ENCODE assay signal across 8 cellular contexts in the genomic region with DNA sequence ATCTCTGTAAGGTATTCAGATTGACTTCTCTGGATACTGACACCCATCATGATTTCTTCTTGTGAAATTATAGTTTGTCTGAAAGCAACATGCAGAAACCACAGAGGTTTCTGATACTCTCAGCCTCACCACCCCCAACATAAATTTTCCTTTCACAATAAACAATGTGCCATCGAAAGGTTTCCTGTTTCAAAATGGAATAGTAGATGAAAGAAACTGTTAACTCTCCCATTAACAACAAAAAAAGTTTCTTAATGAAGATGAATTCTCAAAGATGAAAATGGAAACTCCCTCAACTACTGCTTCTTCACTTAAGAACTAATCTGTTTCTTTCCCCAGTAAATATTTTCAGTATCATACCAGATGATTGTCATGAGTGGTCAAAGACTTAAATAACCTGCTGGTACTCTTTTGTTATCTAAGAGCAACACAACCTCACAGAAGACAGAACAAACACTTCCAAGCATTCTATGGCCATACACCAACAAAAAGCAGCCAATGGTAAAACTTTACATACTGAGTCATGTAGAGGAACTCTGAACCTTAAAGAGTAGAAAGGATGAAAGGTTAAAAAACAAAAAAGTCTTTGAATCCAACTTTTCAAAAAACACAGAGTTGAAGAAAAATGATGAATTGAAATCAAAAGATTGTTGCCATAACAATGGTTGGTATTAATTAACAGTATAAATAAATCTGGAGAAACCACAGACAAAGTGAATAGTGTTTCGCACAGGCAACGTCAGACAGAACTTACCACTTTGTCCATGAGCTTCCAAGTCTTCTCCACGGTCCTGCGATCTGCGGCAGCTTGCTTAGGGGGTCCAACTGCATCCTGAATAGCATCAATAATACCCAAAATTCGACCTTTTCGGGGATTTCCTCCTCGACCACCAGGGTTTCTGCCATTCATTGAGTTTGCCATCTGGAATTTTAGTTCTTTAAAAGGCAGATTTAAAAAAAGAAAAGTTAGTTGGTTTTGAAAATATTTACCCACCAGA. TPM values are rescaled to one million over a fixed set of nuclear protein-coding genes. Genes with fewer than 3 reads are reported as not detected.
DNase-seq lines count a peak whose midpoint lies in the region; ATAC-seq, FAIRE-seq and TF ChIP-seq lines count a peak whose summit lies in the region.

No MANE protein-coding gene starts in this region.

- peak overlapping the region; percentile 92 for H3K4me3 Mint-ChIP-seq in Calu3 (ENCODE audit: low read depth, unreplicated experiment)
- peak overlapping the region; percentile 94 for H3K4me3 Mint-ChIP-seq in activated CD4-positive, alpha-beta memory T cell treated with anti-CD3 and anti-CD28 coated beads, Interleukin-2, amount 10 ng/mL, durations not matched to agents 7 days and 5 days

- peak overlapping the region; percentile 62 to 82 for H3K27ac ChIP-seq in small intestine (ENCODE audit: low read depth in 1 of 2, low read length in 1 of 2)

- DNase-seq in Calu3 (peak; percentile 10), globus pallidus (ENCODE audit: low spot score) (peak; percentile 29), small intestine (peak; percentile 57), LoVo (ENCODE audit: low spot score) (no peak), GDM1 (lab: John Stamatoyannopoulos, UW) (no peak)
- DNase-seq in activated CD4-positive, alpha-beta memory T cell treated with anti-CD3 and anti-CD28 coated beads, Interleukin-2, amount 10 ng/mL, durations not matched to agents 7 days and 5 days: peak; percentile 19

- no peak for TF ChIP-seq CTCF in Calu3 (IDR thresholded peaks at IDR 0.05; ENCODE audit: unreplicated experiment)

- H3K4me1 Mint-ChIP-seq in Calu3 (ENCODE audit: low read depth, unreplicated experiment): peaks cover 19% of the 10 kb centered on the region
- H3K4me1 Mint-ChIP-seq in activated CD4-positive, alpha-beta memory T cell treated with anti-CD3 and anti-CD28 coated beads, Interleukin-2, amount 10 ng/mL, durations not matched to agents 7 days and 5 days: peaks cover 41% of the 10 kb centered on the region

- FAIRE-seq in small intestine (lab: Jason Lieb, UNC): no peak

- peak overlapping the region; percentile 86 for H3K27ac Mint-ChIP-seq in Calu3 (ENCODE audit: unreplicated experiment)
- H3K27ac Mint-ChIP-seq in activated CD4-positive, alpha-beta memory T cell treated with anti-CD3 and anti-CD28 coated beads, Interleukin-2, amount 10 ng/mL, durations not matched to agents 7 days and 5 days: peak overlapping the region; percentile 78

- CTCF ChIA-PET in Calu3 (lab: Charles Lee): no interaction called here
- CTCF ChIA-PET in activated CD4-positive, alpha-beta memory T cell treated with anti-CD3 and anti-CD28 coated beads, Interleukin-2, amount 10 ng/mL, durations not matched to agents 7 days and 5 days (lab: Charles Lee): interaction anchor here (0.8 to 1.6 kb wide), 4 partner anchors 12 to 742 kb away, joined by 3 to 5 read pairs (median 3); no protein-coding TSS in a partner anchor

- H3K36me3 ChIP-seq in small intestine (ENCODE audit: control insufficient read depth in 2 of 2, insufficient read depth in 2 of 2, low read length in 2 of 2): peaks cover 0 to 2% of the 10 kb centered on the region in 2 donors

- peak overlapping the region in 1 of 2 donors; percentile 100 for H3K4me3 ChIP-seq in small intestine (ENCODE audit: low read depth in 1 of 2, low read length in 2 of 2)

- no peaks in the 10 kb centered on the region for H3K27me3 Mint-ChIP-seq in Calu3 (ENCODE audit: unreplicated experiment)
- H3K27me3 Mint-ChIP-seq in activated CD4-positive, alpha-beta memory T cell treated with anti-CD3 and anti-CD28 coated beads, Interleukin-2, amount 10 ng/mL, durations not matched to agents 7 days and 5 days: no peaks in the 10 kb centered on the region

- no peaks in the 10 kb centered on the region for H3K27me3 ChIP-seq in small intestine (ENCODE audit: control insufficient read depth in 2 of 2, insufficient read depth in 2 of 2, low read length in 2 of 2)

- no peaks in the 10 kb centered on the region for H3K9me3 Mint-ChIP-seq in Calu3 (ENCODE audit: low read depth, unreplicated experiment)
- no peaks in the 10 kb centered on the region for H3K9me3 Mint-ChIP-seq in activated CD4-positive, alpha-beta memory T cell treated with anti-CD3 and anti-CD28 coated beads, Interleukin-2, amount 10 ng/mL, durations not matched to agents 7 days and 5 days

- peaks cover 2 to 13% of the 10 kb centered on the region in 2 donors for H3K4me1 ChIP-seq in small intestine (ENCODE audit: control insufficient read depth in 2 of 2, insufficient read depth in 1 of 2, low read depth in 1 of 2, low read length in 1 of 2)

- intact Hi-C loops in Calu3 (cut with micrococcal nuclease; ENCODE audit: unreplicated experiment): loop anchor here (5.0 to 10.0 kb wide), 3 partner anchors 182 to 1195 kb away; no protein-coding TSS in a partner anchor

- peaks cover 29% of the 10 kb centered on the region for H3K36me3 Mint-ChIP-seq in Calu3 (ENCODE audit: insufficient read depth, unreplicated experiment)
- peaks cover 41% of the 10 kb centered on the region for H3K36me3 Mint-ChIP-seq in activated CD4-positive, alpha-beta memory T cell treated with anti-CD3 and anti-CD28 coated beads, Interleukin-2, amount 10 ng/mL, durations not matched to agents 7 days and 5 days (ENCODE audit: low read depth)

- POLR2A ChIA-PET in activated CD4-positive, alpha-beta memory T cell treated with anti-CD3 and anti-CD28 coated beads, Interleukin-2, amount 10 ng/mL, durations not matched to agents 7 days and 5 days (lab: Charles Lee): interaction anchor here (0.6 to 4.5 kb wide), 10 partner anchors 9 to 499 kb away, joined by 3 to 28 read pairs (median 7); no protein-coding TSS in a partner anchor

- TSS peak; percentile 16 for BruUV-seq in Calu3 (replicated peaks; lab: Mats Ljungman, UMichigan)

- no peaks in the 10 kb centered on the region for H3K9me3 ChIP-seq in small intestine (ENCODE audit: control insufficient read depth, low read depth)

- WGBS in small intestine, 3 donors: 9 to 25% (median 10%) methylated on average over 9 of the region's 9 CpGs

- ATAC-seq in GM19395 (IDR thresholded peaks at IDR 0.05; ENCODE audit: unreplicated experiment) (peak; percentile 40), HG03432 (IDR thresholded peaks at IDR 0.05; ENCODE audit: unreplicated experiment) (peak; percentile 26)

RNA-seq across cellular contexts. Expression of a gene that starts 1.9 kb away (rescaled TPM):
- 17.9 and 26.2 TPM in 2 replicates for total RNA-seq in Calu3 (2022)
- total RNA-seq in activated CD4-positive, alpha-beta memory T cell treated with anti-CD3 and anti-CD28 coated beads, Interleukin-2, amount 10 ng/mL, durations not matched to agents 7 days and 5 days: 10 to 100 TPM; 68.8 to 76.3 TPM
- 10 to 100 TPM in 1 of 3 donors, 1 to 10 TPM in 2; 8.8 to 16.3 (median 9.5) TPM for polyA plus RNA-seq in small intestine

Comparison
In these comparisons a context has a peak if more than half of its experiments do, and no peak if none do; other contexts are left out.
1. DNase-seq: peak in Calu3 (single experiment), activated CD4-positive, alpha-beta memory T cell treated with anti-CD3 and anti-CD28 coated beads, Interleukin-2, amount 10 ng/mL, durations not matched to agents 7 days and 5 days (single experiment), globus pallidus (single experiment) and small intestine (single experiment); none in LoVo (single experiment) and GDM1 (single experiment).